ENCODE assay signal across 20 cellular contexts in the genomic region with DNA sequence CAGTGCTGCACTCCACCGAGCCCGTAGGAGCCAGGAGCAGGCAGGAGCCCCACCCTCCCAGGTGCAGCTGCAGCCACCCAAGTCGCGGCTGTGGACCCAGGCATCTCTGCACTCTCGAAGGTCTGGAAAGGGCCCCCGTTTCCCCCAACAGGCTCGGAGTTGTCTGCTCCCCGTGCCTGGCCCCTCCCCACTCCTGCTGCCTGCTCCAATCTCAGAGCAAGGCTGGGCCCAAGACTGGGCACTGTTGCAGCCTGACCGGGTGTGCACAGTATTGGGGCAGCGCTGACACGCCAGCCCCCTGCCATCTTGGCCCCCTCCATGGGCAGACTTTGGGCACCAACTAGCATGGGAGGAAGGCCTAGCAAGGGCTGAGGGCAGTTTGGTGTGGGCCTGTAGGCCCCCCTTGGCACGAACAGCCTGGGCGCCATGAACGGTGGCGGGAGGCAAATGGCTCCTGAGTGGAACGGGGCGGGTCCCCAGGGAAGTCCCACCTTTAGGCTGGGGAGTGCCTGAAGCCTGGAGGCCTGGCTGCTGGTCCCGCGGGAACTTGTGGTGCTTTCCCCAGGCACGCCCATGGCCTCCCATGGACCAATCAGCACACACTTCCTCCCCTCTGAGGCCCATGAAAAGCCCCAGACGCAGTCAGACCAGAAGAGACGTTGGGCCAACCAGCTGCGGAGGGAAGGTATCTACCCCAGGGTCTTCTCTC.
A peak's percentile ranks its signal among the peaks of the same experiment; 100 is the strongest.
DNase-seq lines count a peak whose midpoint lies in the region; ATAC-seq and TF ChIP-seq lines count a peak whose summit lies in the region.
"Had no signal": no experiment of that assay in that cellular context is flagged by ENCODE, and none has a peak within 500 bp of the region (broad histone marks: within the 10 kb centered on the region; RNA-seq: fewer than 3 reads in every experiment).

No MANE protein-coding gene starts in this region.

- no peaks in the 10 kb centered on the region for H3K27me3 Mint-ChIP-seq in WTC11 (ENCODE audit: low read depth)
- H3K27me3 Mint-ChIP-seq: CD4-positive, alpha-beta T cell; naive thymus-derived CD4-positive, alpha-beta T cell; stimulated activated naive CD8-positive, alpha-beta T cell treated with anti-CD3 and anti-CD28 coated beads, Interleukin-15, amount 100 ng/mL, for 72 hours had no signal

- H3K36me3 ChIP-seq in GM06990 (ENCODE audit: control insufficient read depth, insufficient read depth, low read length) (no peaks in the 10 kb centered on the region), smooth muscle cell (ENCODE audit: low read depth) (no peaks in the 10 kb centered on the region)
- H3K36me3 ChIP-seq: lower lobe of right lung had no signal

- peak; percentile 55 for ATAC-seq in GM19438 (IDR thresholded peaks at IDR 0.05; ENCODE audit: low read depth, unreplicated experiment)
- peak; percentile 79 for ATAC-seq in HG02884 (IDR thresholded peaks at IDR 0.05; ENCODE audit: unreplicated experiment)
- ATAC-seq in WTC11, result peak; percentile 70
- ATAC-seq: A549; activated CD4-positive, CD25-positive, alpha-beta regulatory T cell treated with anti-CD3 and anti-CD28 coated beads, Interleukin-2, amount 50 U/mL, for 24 hours; naive thymus-derived CD4-positive, alpha-beta T cell; stimulated activated naive CD8-positive, alpha-beta T cell treated with anti-CD3 and anti-CD28 coated beads, Interleukin-15, amount 100 ng/mL, for 72 hours had no signal

- H3K27ac Mint-ChIP-seq in WTC11, result no peak overlapping the region
- H3K27ac Mint-ChIP-seq: CD4-positive, alpha-beta T cell; naive thymus-derived CD4-positive, alpha-beta T cell; stimulated activated naive CD8-positive, alpha-beta T cell treated with anti-CD3 and anti-CD28 coated beads, Interleukin-15, amount 100 ng/mL, for 72 hours had no signal

- H3F3A ChIP-seq in smooth muscle cell (ENCODE audit: low read depth), result no peaks in the 10 kb centered on the region

- H3K9me3 ChIP-seq in smooth muscle cell (replicated peaks; ENCODE audit: low read depth), result no peaks in the 10 kb centered on the region
- H3K9me3 ChIP-seq: A549, lower lobe of right lung had no signal

- CTCF ChIA-PET in WTC11 (lab: Charles Lee), result interaction anchor here (1.5 kb wide), 1 partner anchor 347 kb away, joined by 3 read pairs; no protein-coding TSS in a partner anchor

- H3K27me3 ChIP-seq in GM06990 (replicated peaks; ENCODE audit: control insufficient read depth, insufficient read depth, low read length) (no peaks in the 10 kb centered on the region), smooth muscle cell (ENCODE audit: low read depth) (no peaks in the 10 kb centered on the region)

- H4K20me1 ChIP-seq in smooth muscle cell (ENCODE audit: low read depth), result no peaks in the 10 kb centered on the region

- H3K4me1 ChIP-seq in smooth muscle cell (ENCODE audit: low read depth), result no peaks in the 10 kb centered on the region
- H3K4me1 ChIP-seq: A549, lower lobe of right lung had no signal

- DNase-seq in GM06990 (ENCODE audit: extremely low read depth, insufficient read length) (peak; percentile 46), WTC11 (ENCODE audit: low spot score) (peak; percentile 22), NCI-H345 (lab: John Stamatoyannopoulos, UW) (no peak), GM10266 (ENCODE audit: extremely low spot score) (no peak), smooth muscle cell (lab: John Stamatoyannopoulos, UW; ENCODE audit: unreplicated experiment) (no peak)
- no peak for DNase-seq in activated naive CD4-positive, alpha-beta T cell (lab: John Stamatoyannopoulos, UW)
- DNase-seq: activated gamma-delta T cell treated with Interleukin-2 at 50 U/mL for 16 hours; CD4-positive, alpha-beta T cell; cortex of kidney; Kasumi-1; lower lobe of right lung; naive thymus-derived CD4-positive, alpha-beta T cell; NCI-H1436 treated with DMSO at 0.1 percent for 48 hours; SIG-M5; stimulated activated CD4-positive, alpha-beta T cell treated with anti-CD3 and anti-CD28 coated beads, Interleukin-12 subunit alpha, Interleukin-12 subunit beta, amount 100 ng/mL, for 4 hours; stimulated activated naive CD8-positive, alpha-beta T cell treated with anti-CD3 and anti-CD28 coated beads, Interleukin-15, amount 100 ng/mL, for 72 hours had no signal

- H3K9ac ChIP-seq in smooth muscle cell (ENCODE audit: low read depth), result no peak overlapping the region

- POLR2A ChIA-PET in WTC11 (lab: Charles Lee), result no interaction called here

- TF ChIP-seq CTCF in GM06990 (IDR thresholded peaks at IDR 0.05; ENCODE audit: insufficient read depth, low read length, poor library complexity, severe bottlenecking) (no peak), WTC11 (IDR thresholded peaks at IDR 0.05) (no peak), GM10266 (IDR thresholded peaks at IDR 0.05; ENCODE audit: control insufficient read depth, insufficient read depth, low read depth, missing control alignments) (no peak), smooth muscle cell (IDR thresholded peaks at IDR 0.05; ENCODE audit: borderline replicate concordance, insufficient read depth, poor library complexity, severe bottlenecking) (no peak)

- 95% methylated on average over 19 of the region's 23 CpGs for WGBS in smooth muscle cell (ENCODE audit: low lambda C conversion rate)

- H3K4me1 Mint-ChIP-seq in WTC11, result peaks cover 2% of the 10 kb centered on the region; the same call in 1 of the 2 replicates

- no peaks in the 10 kb centered on the region for H3K36me3 Mint-ChIP-seq in WTC11
- H3K36me3 Mint-ChIP-seq: naive thymus-derived CD4-positive, alpha-beta T cell had no signal

- no peak overlapping the region for H2AFZ ChIP-seq in smooth muscle cell (ENCODE audit: low read depth)

- no peak overlapping the region for H3K4me3 Mint-ChIP-seq in WTC11
- H3K4me3 Mint-ChIP-seq: CD4-positive, alpha-beta T cell; naive thymus-derived CD4-positive, alpha-beta T cell; stimulated activated naive CD8-positive, alpha-beta T cell treated with anti-CD3 and anti-CD28 coated beads, Interleukin-15, amount 100 ng/mL, for 72 hours had no signal

- H3K4me3 ChIP-seq in GM06990 (replicated peaks; ENCODE audit: low read depth, low read length) (no peak overlapping the region), smooth muscle cell (no peak overlapping the region)
- H3K4me3 ChIP-seq: A549, lower lobe of right lung had no signal

- no peaks in the 10 kb centered on the region for H3K79me2 ChIP-seq in smooth muscle cell (ENCODE audit: low read depth)

- peaks cover 4% of the 10 kb centered on the region; the same call in 1 of the 2 replicates for H3K9me3 Mint-ChIP-seq in WTC11
- H3K9me3 Mint-ChIP-seq: CD4-positive, alpha-beta T cell; naive thymus-derived CD4-positive, alpha-beta T cell; stimulated activated naive CD8-positive, alpha-beta T cell treated with anti-CD3 and anti-CD28 coated beads, Interleukin-15, amount 100 ng/mL, for 72 hours had no signal

- no peak overlapping the region for H3K27ac ChIP-seq in smooth muscle cell (ENCODE audit: low read depth)
- H3K27ac ChIP-seq: A549, lower lobe of right lung had no signal

- H3K4me2 ChIP-seq in smooth muscle cell, result no peak overlapping the region
- H3K4me2 ChIP-seq: A549 had no signal

TF ChIP-seq in WTC11, 78 proteins besides CTCF, POLR2A, EP300 and RAD21 (continues in another document):
- TF ChIP-seq STAT6 (CRISPR knock-in tag; conservative IDR thresholded peaks at IDR 0.05; ENCODE audit: low read depth) (no peak), GABPB1 (CRISPR knock-in tag; IDR thresholded peaks at IDR 0.05) (no peak)
- TF ChIP-seq, protein P1, sequence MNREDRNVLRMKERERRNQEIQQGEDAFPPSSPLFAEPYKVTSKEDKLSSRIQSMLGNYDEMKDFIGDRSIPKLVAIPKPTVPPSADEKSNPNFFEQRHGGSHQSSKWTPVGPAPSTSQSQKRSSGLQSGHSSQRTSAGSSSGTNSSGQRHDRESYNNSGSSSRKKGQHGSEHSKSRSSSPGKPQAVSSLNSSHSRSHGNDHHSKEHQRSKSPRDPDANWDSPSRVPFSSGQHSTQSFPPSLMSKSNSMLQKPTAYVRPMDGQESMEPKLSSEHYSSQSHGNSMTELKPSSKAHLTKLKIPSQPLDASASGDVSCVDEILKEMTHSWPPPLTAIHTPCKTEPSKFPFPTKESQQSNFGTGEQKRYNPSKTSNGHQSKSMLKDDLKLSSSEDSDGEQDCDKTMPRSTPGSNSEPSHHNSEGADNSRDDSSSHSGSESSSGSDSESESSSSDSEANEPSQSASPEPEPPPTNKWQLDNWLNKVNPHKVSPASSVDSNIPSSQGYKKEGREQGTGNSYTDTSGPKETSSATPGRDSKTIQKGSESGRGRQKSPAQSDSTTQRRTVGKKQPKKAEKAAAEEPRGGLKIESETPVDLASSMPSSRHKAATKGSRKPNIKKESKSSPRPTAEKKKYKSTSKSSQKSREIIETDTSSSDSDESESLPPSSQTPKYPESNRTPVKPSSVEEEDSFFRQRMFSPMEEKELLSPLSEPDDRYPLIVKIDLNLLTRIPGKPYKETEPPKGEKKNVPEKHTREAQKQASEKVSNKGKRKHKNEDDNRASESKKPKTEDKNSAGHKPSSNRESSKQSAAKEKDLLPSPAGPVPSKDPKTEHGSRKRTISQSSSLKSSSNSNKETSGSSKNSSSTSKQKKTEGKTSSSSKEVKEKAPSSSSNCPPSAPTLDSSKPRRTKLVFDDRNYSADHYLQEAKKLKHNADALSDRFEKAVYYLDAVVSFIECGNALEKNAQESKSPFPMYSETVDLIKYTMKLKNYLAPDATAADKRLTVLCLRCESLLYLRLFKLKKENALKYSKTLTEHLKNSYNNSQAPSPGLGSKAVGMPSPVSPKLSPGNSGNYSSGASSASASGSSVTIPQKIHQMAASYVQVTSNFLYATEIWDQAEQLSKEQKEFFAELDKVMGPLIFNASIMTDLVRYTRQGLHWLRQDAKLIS (CRISPR knock-in tag; IDR thresholded peaks at IDR 0.05; ENCODE audit: borderline replicate concordance), result no peak

Comparison
In these comparisons a context has a peak if more than half of its experiments do, and no peak if none do; other contexts are left out.
1. DNase-seq: peak in GM06990 (single experiment) and WTC11 (single experiment); none in activated naive CD4-positive, alpha-beta T cell (0 of 4), NCI-H345 (single experiment), GM10266 (single experiment) and smooth muscle cell (single experiment).
2. Peak in every context shown above with its lines, with median percentiles within 50 percentile points of each other: ATAC-seq.